8 cellular contexts compared by ENCODE assay signal in the genomic region with DNA sequence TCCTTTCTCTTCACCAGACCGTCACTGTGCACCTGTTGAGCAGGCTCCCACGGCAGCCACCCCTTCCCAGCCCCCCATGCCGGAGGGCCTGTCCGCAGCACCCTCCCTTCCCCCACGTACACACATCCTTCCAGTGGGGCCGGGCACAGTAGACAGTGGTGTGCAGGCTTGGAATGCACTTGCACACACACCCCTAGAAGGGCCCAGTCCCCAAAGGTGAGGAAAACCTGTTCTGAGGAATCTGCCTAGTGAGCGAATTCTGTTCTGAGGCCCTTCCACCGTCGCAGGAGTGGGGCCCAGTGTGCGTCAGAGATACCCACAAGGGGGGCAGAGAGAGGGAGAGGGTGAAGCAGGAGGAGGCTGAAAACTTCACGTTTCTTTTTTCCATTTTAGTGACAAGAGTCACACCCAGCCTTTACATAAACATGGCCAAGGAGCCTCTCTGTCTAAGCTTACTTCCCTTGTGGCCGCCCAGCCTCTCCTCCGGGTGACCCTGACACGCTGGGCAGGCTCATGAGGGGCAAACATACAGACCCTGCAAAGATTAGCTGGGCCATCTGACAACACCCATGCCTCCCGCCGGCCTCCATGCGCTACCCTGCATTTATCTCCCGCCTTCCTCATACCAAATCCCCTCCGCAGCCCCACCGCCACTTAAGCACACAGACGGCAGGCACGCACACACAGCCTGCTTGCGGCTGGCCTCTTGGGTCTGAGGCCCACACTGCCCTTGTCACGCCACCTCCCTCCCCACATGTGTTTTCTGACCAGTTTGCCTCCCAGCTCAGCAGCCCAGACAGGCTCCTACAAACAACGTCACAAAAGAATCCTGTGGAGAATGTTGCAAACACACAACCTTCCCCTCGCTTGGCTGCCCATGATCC. TPM values are rescaled to one million over a fixed set of nuclear protein-coding genes. Genes with fewer than 3 reads are reported as not detected.
DNase-seq lines count a peak whose midpoint lies in the region; ATAC-seq, FAIRE-seq and TF ChIP-seq lines count a peak whose summit lies in the region.

No MANE protein-coding gene starts in this region.

- H3K4me3 Mint-ChIP-seq in stimulated activated naive B cell treated with anti-CD40 and anti-IgM and Interleukin-4, amounts not matched to agents 10 μg/mL and 1 μg/mL and 100 μg/mL, for 72 hours = peak overlapping the region; percentile 88 to 93

- peak in 1 of 2 donors; percentile 3 for ATAC-seq in stimulated activated naive B cell treated with anti-CD40 and anti-IgM and Interleukin-4, amounts not matched to agents 10 μg/mL and 1 μg/mL and 100 μg/mL, for 72 hours (replicated peaks)
- ATAC-seq in GM18909 (IDR thresholded peaks at IDR 0.05; ENCODE audit: poor library complexity, unreplicated experiment) (no peak), HG02852 (IDR thresholded peaks at IDR 0.05; ENCODE audit: unreplicated experiment) (no peak)

- H3K36me3 ChIP-seq in ES-I3 (ENCODE audit: insufficient read depth, low read length) = no peaks in the 10 kb centered on the region
- peaks cover 9% of the 10 kb centered on the region for H3K36me3 ChIP-seq in SJSA1

- no peak for FAIRE-seq in GM19239 (lab: Jason Lieb, UNC)

- peaks cover 46 to 62% of the 10 kb centered on the region in 2 donors for H3K4me1 Mint-ChIP-seq in stimulated activated naive B cell treated with anti-CD40 and anti-IgM and Interleukin-4, amounts not matched to agents 10 μg/mL and 1 μg/mL and 100 μg/mL, for 72 hours

- H3K4me1 ChIP-seq in ES-I3 (ENCODE audit: insufficient read depth, low read length) = peaks cover 35% of the 10 kb centered on the region
- H3K4me1 ChIP-seq in SJSA1 (replicated peaks) = peaks cover 47% of the 10 kb centered on the region

- TF ChIP-seq CTCF in choroid plexus epithelial cell (conservative IDR thresholded peaks at IDR 0.05; ENCODE audit: low read depth, low read length) = no peak

- H3K4me3 ChIP-seq in SJSA1 (peak overlapping the region; percentile 95), choroid plexus epithelial cell (ENCODE audit: low read depth, low read length) (peak overlapping the region; percentile 76)

- peak overlapping the region; percentile 96 for H3K27ac ChIP-seq in SJSA1

- no peaks in the 10 kb centered on the region for H3K9me3 ChIP-seq in ES-I3 (ENCODE audit: control insufficient read depth, insufficient read depth, low read length)
- no peaks in the 10 kb centered on the region for H3K9me3 ChIP-seq in SJSA1 (replicated peaks)

- H3K27ac Mint-ChIP-seq in stimulated activated naive B cell treated with anti-CD40 and anti-IgM and Interleukin-4, amounts not matched to agents 10 μg/mL and 1 μg/mL and 100 μg/mL, for 72 hours = peak overlapping the region; percentile 77

- no peaks in the 10 kb centered on the region for H3K27me3 ChIP-seq in SJSA1 (replicated peaks)

- no peaks in the 10 kb centered on the region for H3K27me3 Mint-ChIP-seq in stimulated activated naive B cell treated with anti-CD40 and anti-IgM and Interleukin-4, amounts not matched to agents 10 μg/mL and 1 μg/mL and 100 μg/mL, for 72 hours

- H3K9ac ChIP-seq in ES-I3 (ENCODE audit: low read depth, low read length) = peak overlapping the region; percentile 73

- DNase-seq in SJSA1 (ENCODE audit: low read depth in 1 of 2, low spot score in 2 of 2) = peak; percentile 81 to 86
- DNase-seq in choroid plexus epithelial cell (ENCODE audit: low read depth) = peak; percentile 88
- DNase-seq in left kidney (ENCODE audit: low read depth, low spot score) = peak; percentile 84
- DNase-seq in stimulated activated naive B cell treated with anti-CD40 and anti-IgM and Interleukin-4, amounts not matched to agents 10 μg/mL and 1 μg/mL and 100 μg/mL, for 72 hours = no peak
- no peak for DNase-seq in GM19239 (ENCODE audit: insufficient read length, low spot score)

- H3K9me3 Mint-ChIP-seq in stimulated activated naive B cell treated with anti-CD40 and anti-IgM and Interleukin-4, amounts not matched to agents 10 μg/mL and 1 μg/mL and 100 μg/mL, for 72 hours = no peaks in the 10 kb centered on the region

- peaks cover 3 to 4% of the 10 kb centered on the region in 2 donors for H3K36me3 Mint-ChIP-seq in stimulated activated naive B cell treated with anti-CD40 and anti-IgM and Interleukin-4, amounts not matched to agents 10 μg/mL and 1 μg/mL and 100 μg/mL, for 72 hours

RNA-seq across cellular contexts. Expression of a gene that starts 1.8 kb away (rescaled TPM):
- 13.8 and 19.9 TPM in 2 replicates for total RNA-seq in SJSA1 (2014; rRNA removed; shearing (Covaris generic))

RNA-seq across cellular contexts. Expression of a gene that starts 3.6 kb away (rescaled TPM):
- not detected in 2 replicates for total RNA-seq in SJSA1 (2014; rRNA removed; shearing (Covaris generic))

RNA-seq across cellular contexts. Expression of a gene that starts 6.5 kb away (rescaled TPM):
- total RNA-seq in SJSA1 (2014; rRNA removed; shearing (Covaris generic)) = 17.5 and 29.3 TPM in 2 replicates

RNA-seq across cellular contexts. Expression of a gene that starts 32.8 kb away (rescaled TPM):
- 3.9 and 14.7 TPM in 2 replicates for total RNA-seq in SJSA1 (2014; rRNA removed; shearing (Covaris generic))

RNA-seq across cellular contexts. Expression of a gene that starts 38.3 kb away (rescaled TPM):
- not detected in 2 replicates for total RNA-seq in SJSA1 (2014; rRNA removed; shearing (Covaris generic))

Comparison
In these comparisons a context has a peak if more than half of its experiments do, and no peak if none do; other contexts are left out.
1. DNase-seq: peak in SJSA1 (2 of 2), choroid plexus epithelial cell (single experiment) and left kidney (single experiment); none in stimulated activated naive B cell treated with anti-CD40 and anti-IgM and Interleukin-4, amounts not matched to agents 10 μg/mL and 1 μg/mL and 100 μg/mL, for 72 hours (single experiment) and GM19239 (single experiment).